9 cellular contexts compared by ENCODE assay signal in genomic region chr19:12365372-12366162, GRCh38. TPM values are rescaled to one million over a fixed set of nuclear protein-coding genes. Genes with fewer than 3 reads are reported as not detected.
DNase-seq lines count a peak whose midpoint lies in the region; ATAC-seq and TF ChIP-seq lines count a peak whose summit lies in the region.
"Had no signal": no experiment of that assay in that cellular context is flagged by ENCODE, and none has a peak within 500 bp of the region (broad histone marks: within the 10 kb centered on the region; RNA-seq: fewer than 3 reads in every experiment).

Gene ZNF442 (minus strand): TSS chr19:12365683. CDS start chr19:12363631, 2,052 bp downstream.

- no peaks in the 10 kb centered on the region for H3K27me3 ChIP-seq in layer of hippocampus (ENCODE audit: control insufficient read depth, insufficient read depth, low read length)

- intact Hi-C loops in activated CD4-positive, alpha-beta T cell treated with anti-CD3 and anti-CD28 coated beads, Interleukin-2, amount 10 ng/mL, durations not matched to agents 24 days and 14 days (cut with micrococcal nuclease): loop anchor here (1.0 kb wide), 1 partner anchor 32 kb away; the partner anchor contains the start of gene ZNF563

- peak within 1 kb of the TSS; percentile 85 to 90 for H3K27ac ChIP-seq in coronary artery
- peak within 1 kb of the TSS; percentile 80 for H3K27ac ChIP-seq in layer of hippocampus (ENCODE audit: low read depth, low read length)
- H3K27ac ChIP-seq: A549 had no signal

- TF ChIP-seq CTCF in coronary artery (IDR thresholded peaks at IDR 0.05): no peak

- peaks cover 1% of the 10 kb centered on the region for H3K27me3 Mint-ChIP-seq in activated CD4-positive, alpha-beta T cell treated with anti-CD3 and anti-CD28 coated beads, Interleukin-2, amount 10 ng/mL, durations not matched to agents 24 days and 14 days

- H3K4me3 ChIP-seq in coronary artery: peak within 1 kb of the TSS; percentile 78
- H3K4me3 ChIP-seq: A549 had no signal

- peaks cover 5% of the 10 kb centered on the region for H3K36me3 Mint-ChIP-seq in activated CD4-positive, alpha-beta T cell treated with anti-CD3 and anti-CD28 coated beads, Interleukin-2, amount 10 ng/mL, durations not matched to agents 24 days and 14 days (ENCODE audit: low read depth)

- peak within 1 kb of the TSS; percentile 82 for H3K27ac Mint-ChIP-seq in activated CD4-positive, alpha-beta T cell treated with anti-CD3 and anti-CD28 coated beads, Interleukin-2, amount 10 ng/mL, durations not matched to agents 24 days and 14 days

- peak; percentile 83 for ATAC-seq in HG03025 (IDR thresholded peaks at IDR 0.05; ENCODE audit: low FRiP score, unreplicated experiment)
- ATAC-seq: A549 had no signal

- peak within 1 kb of the TSS; percentile 93 for H3K4me3 Mint-ChIP-seq in activated CD4-positive, alpha-beta T cell treated with anti-CD3 and anti-CD28 coated beads, Interleukin-2, amount 10 ng/mL, durations not matched to agents 24 days and 14 days

- peak; percentile 6 for DNase-seq in NCI-H1436 (lab: John Stamatoyannopoulos, UW)
- DNase-seq in NCI-H1436 treated with DMSO at 0.1 percent for 48 hours (lab: John Stamatoyannopoulos, UW): no peak
- peak; percentile 76 for DNase-seq in NCI-H226
- peak; percentile 91 for DNase-seq in activated CD4-positive, alpha-beta T cell treated with anti-CD3 and anti-CD28 coated beads, Interleukin-2, amount 10 ng/mL, durations not matched to agents 24 days and 14 days
- DNase-seq in coronary artery (ENCODE audit: low spot score): peak; percentile 98
- peak; percentile 66 to 89 (median 80) for DNase-seq in stimulated activated CD4-positive, alpha-beta T cell treated with anti-CD3 and anti-CD28 coated beads, Interleukin-1b, Interleukin-23, amount 100 ng/mL, for 24 hours (ENCODE audit: low read depth in 4 of 4, low spot score in 1 of 4)

- peaks cover 22% of the 10 kb centered on the region for H3K9me3 Mint-ChIP-seq in activated CD4-positive, alpha-beta T cell treated with anti-CD3 and anti-CD28 coated beads, Interleukin-2, amount 10 ng/mL, durations not matched to agents 24 days and 14 days

- peaks cover 14% of the 10 kb centered on the region for H3K4me1 Mint-ChIP-seq in activated CD4-positive, alpha-beta T cell treated with anti-CD3 and anti-CD28 coated beads, Interleukin-2, amount 10 ng/mL, durations not matched to agents 24 days and 14 days

RNA-seq across cellular contexts. Expression of gene ZNF442, which starts in this region (rescaled TPM):
- total RNA-seq in activated CD4-positive, alpha-beta T cell treated with anti-CD3 and anti-CD28 coated beads, Interleukin-2, amount 10 ng/mL, durations not matched to agents 24 days and 14 days: 0.56 and 1.2 TPM in 2 replicates
